In the genomic region with DNA sequence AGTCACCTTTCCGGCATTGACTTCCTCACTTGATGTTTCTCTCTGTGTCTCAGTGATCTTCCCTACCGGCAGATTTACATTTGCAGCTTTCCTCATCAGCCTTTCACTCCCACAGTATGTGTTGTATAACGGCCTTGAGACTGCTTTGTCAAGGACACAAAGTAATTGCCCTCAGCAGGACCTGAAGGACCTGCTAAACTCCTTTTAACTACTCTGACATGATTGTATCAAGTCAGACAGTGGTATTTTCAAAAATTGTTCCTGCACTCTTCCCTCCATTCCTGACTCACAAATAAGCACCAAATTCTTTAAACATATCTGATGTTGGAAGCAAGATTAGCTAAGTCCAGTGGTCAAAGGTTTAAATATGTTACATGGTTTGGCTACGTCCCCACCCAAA, we compare ENCODE assay signal across 1 cellular context.
TF ChIP-seq lines count a peak whose summit lies in the region.

No MANE protein-coding gene starts in this region.

TF ChIP-seq in WTC11, 78 proteins besides CTCF, POLR2A, EP300 and RAD21 (continued from another document):
- TF ChIP-seq, protein P1, sequence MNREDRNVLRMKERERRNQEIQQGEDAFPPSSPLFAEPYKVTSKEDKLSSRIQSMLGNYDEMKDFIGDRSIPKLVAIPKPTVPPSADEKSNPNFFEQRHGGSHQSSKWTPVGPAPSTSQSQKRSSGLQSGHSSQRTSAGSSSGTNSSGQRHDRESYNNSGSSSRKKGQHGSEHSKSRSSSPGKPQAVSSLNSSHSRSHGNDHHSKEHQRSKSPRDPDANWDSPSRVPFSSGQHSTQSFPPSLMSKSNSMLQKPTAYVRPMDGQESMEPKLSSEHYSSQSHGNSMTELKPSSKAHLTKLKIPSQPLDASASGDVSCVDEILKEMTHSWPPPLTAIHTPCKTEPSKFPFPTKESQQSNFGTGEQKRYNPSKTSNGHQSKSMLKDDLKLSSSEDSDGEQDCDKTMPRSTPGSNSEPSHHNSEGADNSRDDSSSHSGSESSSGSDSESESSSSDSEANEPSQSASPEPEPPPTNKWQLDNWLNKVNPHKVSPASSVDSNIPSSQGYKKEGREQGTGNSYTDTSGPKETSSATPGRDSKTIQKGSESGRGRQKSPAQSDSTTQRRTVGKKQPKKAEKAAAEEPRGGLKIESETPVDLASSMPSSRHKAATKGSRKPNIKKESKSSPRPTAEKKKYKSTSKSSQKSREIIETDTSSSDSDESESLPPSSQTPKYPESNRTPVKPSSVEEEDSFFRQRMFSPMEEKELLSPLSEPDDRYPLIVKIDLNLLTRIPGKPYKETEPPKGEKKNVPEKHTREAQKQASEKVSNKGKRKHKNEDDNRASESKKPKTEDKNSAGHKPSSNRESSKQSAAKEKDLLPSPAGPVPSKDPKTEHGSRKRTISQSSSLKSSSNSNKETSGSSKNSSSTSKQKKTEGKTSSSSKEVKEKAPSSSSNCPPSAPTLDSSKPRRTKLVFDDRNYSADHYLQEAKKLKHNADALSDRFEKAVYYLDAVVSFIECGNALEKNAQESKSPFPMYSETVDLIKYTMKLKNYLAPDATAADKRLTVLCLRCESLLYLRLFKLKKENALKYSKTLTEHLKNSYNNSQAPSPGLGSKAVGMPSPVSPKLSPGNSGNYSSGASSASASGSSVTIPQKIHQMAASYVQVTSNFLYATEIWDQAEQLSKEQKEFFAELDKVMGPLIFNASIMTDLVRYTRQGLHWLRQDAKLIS (CRISPR knock-in tag; IDR thresholded peaks at IDR 0.05; ENCODE audit: borderline replicate concordance): no peak
- TF ChIP-seq FOXP4 (CRISPR knock-in tag; IDR thresholded peaks at IDR 0.05): no peak
- TF ChIP-seq ATF1 (CRISPR knock-in tag; IDR thresholded peaks at IDR 0.05): no peak
- TF ChIP-seq TEAD4 (CRISPR knock-in tag; IDR thresholded peaks at IDR 0.05): no peak
- no peak for TF ChIP-seq ZNF423 (CRISPR knock-in tag; IDR thresholded peaks at IDR 0.05)
- TF ChIP-seq, protein P2, sequence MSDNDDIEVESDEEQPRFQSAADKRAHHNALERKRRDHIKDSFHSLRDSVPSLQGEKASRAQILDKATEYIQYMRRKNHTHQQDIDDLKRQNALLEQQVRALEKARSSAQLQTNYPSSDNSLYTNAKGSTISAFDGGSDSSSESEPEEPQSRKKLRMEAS (CRISPR knock-in tag; IDR thresholded peaks at IDR 0.05): no peak
- TF ChIP-seq CBFB (CRISPR knock-in tag; IDR thresholded peaks at IDR 0.05; ENCODE audit: low read depth): no peak
- TF ChIP-seq, protein P3, sequence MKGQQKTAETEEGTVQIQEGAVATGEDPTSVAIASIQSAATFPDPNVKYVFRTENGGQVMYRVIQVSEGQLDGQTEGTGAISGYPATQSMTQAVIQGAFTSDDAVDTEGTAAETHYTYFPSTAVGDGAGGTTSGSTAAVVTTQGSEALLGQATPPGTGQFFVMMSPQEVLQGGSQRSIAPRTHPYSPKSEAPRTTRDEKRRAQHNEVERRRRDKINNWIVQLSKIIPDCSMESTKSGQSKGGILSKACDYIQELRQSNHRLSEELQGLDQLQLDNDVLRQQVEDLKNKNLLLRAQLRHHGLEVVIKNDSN (CRISPR knock-in tag; IDR thresholded peaks at IDR 0.05): no peak
- TF ChIP-seq USF2 (CRISPR knock-in tag; IDR thresholded peaks at IDR 0.05): no peak
- no peak for TF ChIP-seq FOXK1 (CRISPR knock-in tag; IDR thresholded peaks at IDR 0.05)
- TF ChIP-seq ESRRA (CRISPR knock-in tag; IDR thresholded peaks at IDR 0.05; ENCODE audit: borderline replicate concordance): no peak
- TF ChIP-seq ZNF671 (CRISPR knock-in tag; IDR thresholded peaks at IDR 0.05): no peak
- TF ChIP-seq NFE2L1 (CRISPR knock-in tag; IDR thresholded peaks at IDR 0.05): no peak
- TF ChIP-seq IRF2 (CRISPR knock-in tag; IDR thresholded peaks at IDR 0.05; ENCODE audit: borderline replicate concordance, low read depth): no peak
